In genomic region chr12:100371146-100371545, GRCh38 we compare ENCODE assay signal across 22 cellular contexts. TPM values are rescaled to one million over a fixed set of nuclear protein-coding genes. Genes with fewer than 3 reads are reported as not detected.
"Had no signal": no experiment of that assay in that cellular context is flagged by ENCODE, and none has a peak within 500 bp of the region (broad histone marks: within the 10 kb centered on the region; RNA-seq: fewer than 3 reads in every experiment).

No MANE protein-coding gene starts in this region.

- H3K9me2 ChIP-seq: SK-N-SH had no signal

- DNase-seq: KBM-7, MV-4-11, NCI-H1048, NCI-H1105, NCI-H1417, NCI-H1436 treated with DMSO at 0.1 percent for 48 hours, NCI-H1694, NCI-H187 treated with DMSO at 0.1 percent for 48 hours, NCI-H2029 treated with DMSO at 0.1 percent for 48 hours, NCI-H2171, NCI-H226, NCI-H446, NCI-H510A, NCI-H524 treated with DMSO at 0.1 percent for 48 hours, NCI-H774, SHP77, SK-N-SH, SW 1271 had no signal

- H3K27ac ChIP-seq: RWPE1 had no signal

- H3K9ac ChIP-seq: SK-N-SH had no signal

- H3K9me3 ChIP-seq: SK-N-SH had no signal

- H3K4me2 ChIP-seq: SK-N-SH had no signal

RNA-seq across cellular contexts. Expression of gene SLC17A8, which starts 14.3 kb away (rescaled TPM):
- total RNA-seq: HT1080, LHCN-M2, MCF 10A had no signal
- polyA plus RNA-seq: SK-N-SH had no signal
